ENCODE assay signal across 1 cellular context in genomic region chr6:89140347-89141159, GRCh38.
TF ChIP-seq lines count a peak whose summit lies in the region.

No MANE protein-coding gene starts in this region.

TF ChIP-seq in HepG2, 621 proteins besides CTCF, POLR2A, EP300 and RAD21 (continued from another document and continues in another):
- TF ChIP-seq HNF1A (IDR thresholded peaks at IDR 0.05; ENCODE audit: low read depth), result peak; percentile 97
- TF ChIP-seq HNF1A (CRISPR knock-in tag; IDR thresholded peaks at IDR 0.05; ENCODE audit: borderline replicate concordance), result peak; percentile 97
- TF ChIP-seq HMGXB3 (CRISPR knock-in tag; IDR thresholded peaks at IDR 0.05; ENCODE audit: borderline replicate concordance), result 0 out of 2 replicates have a peak, but pooled peaks have one; percentile 40
- no peak for TF ChIP-seq MAFK (conservative IDR thresholded peaks at IDR 0.05 in 1 of 2, IDR thresholded peaks at IDR 0.05 in 1 of 2; ENCODE audit: low read length in 2 of 2)
- peak; percentile 30; the same call in 1 of the 2 replicates for TF ChIP-seq TCF7 (IDR thresholded peaks at IDR 0.05; ENCODE audit: low read depth)
- TF ChIP-seq ZFP90 (CRISPR knock-in tag; IDR thresholded peaks at IDR 0.05; ENCODE audit: borderline replicate concordance), result no peak
- no peak for TF ChIP-seq ARID3A (IDR thresholded peaks at IDR 0.05; ENCODE audit: low read depth, low read length)
- peak; percentile 40; the same call in 1 of the 2 replicates for TF ChIP-seq POGZ (CRISPR knock-in tag; IDR thresholded peaks at IDR 0.05)
- TF ChIP-seq TRIM22 (IDR thresholded peaks at IDR 0.05), result no peak
- TF ChIP-seq KAT8 (CRISPR knock-in tag; IDR thresholded peaks at IDR 0.05), result 0 out of 2 replicates have a peak, but pooled peaks have one; percentile 51
- no peak for TF ChIP-seq PLSCR1 (CRISPR knock-in tag; IDR thresholded peaks at IDR 0.05; ENCODE audit: borderline replicate concordance)
- TF ChIP-seq ZSCAN21 (CRISPR knock-in tag; IDR thresholded peaks at IDR 0.05; ENCODE audit: borderline replicate concordance), result no peak
- no peak for TF ChIP-seq GLI4 (CRISPR knock-in tag; IDR thresholded peaks at IDR 0.05; ENCODE audit: borderline replicate concordance)
- 0 out of 2 replicates have a peak, but pooled peaks have one; percentile 22 for TF ChIP-seq ZNF710 (CRISPR knock-in tag; IDR thresholded peaks at IDR 0.05; ENCODE audit: borderline replicate concordance)
- TF ChIP-seq PPARG (CRISPR knock-in tag; conservative IDR thresholded peaks at IDR 0.05), result peak; percentile 49
- TF ChIP-seq XBP1 (CRISPR knock-in tag; IDR thresholded peaks at IDR 0.05), result no peak
- no peak for TF ChIP-seq ZNF253 (CRISPR knock-in tag; IDR thresholded peaks at IDR 0.05; ENCODE audit: borderline replicate concordance)
- TF ChIP-seq MEF2D (CRISPR knock-in tag; IDR thresholded peaks at IDR 0.05), result 0 out of 2 replicates have a peak, but pooled peaks have one; percentile 37
- peak; percentile 35; the same call in 1 of the 2 replicates for TF ChIP-seq HOXA3 (CRISPR knock-in tag; IDR thresholded peaks at IDR 0.05)
- no peak for TF ChIP-seq ZNF781 (CRISPR knock-in tag; IDR thresholded peaks at IDR 0.05; ENCODE audit: borderline replicate concordance, not compliant biosample characterization)
- TF ChIP-seq ZNF350 (CRISPR knock-in tag; IDR thresholded peaks at IDR 0.05; ENCODE audit: borderline replicate concordance, low read depth), result no peak
- no peak; the same call in 1 of the 2 replicates for TF ChIP-seq ZNF556 (CRISPR knock-in tag; IDR thresholded peaks at IDR 0.05; ENCODE audit: borderline replicate concordance)
- no peak for TF ChIP-seq MEIS2 (CRISPR knock-in tag; IDR thresholded peaks at IDR 0.05)
- TF ChIP-seq ZKSCAN8 (CRISPR knock-in tag; IDR thresholded peaks at IDR 0.05; ENCODE audit: borderline replicate concordance), result peak; percentile 91; the same call in 1 of the 2 replicates
- no peak for TF ChIP-seq SMAD3 (CRISPR knock-in tag; IDR thresholded peaks at IDR 0.05)
- TF ChIP-seq ESRRA (CRISPR knock-in tag; IDR thresholded peaks at IDR 0.05; ENCODE audit: low read depth), result 0 out of 2 replicates have a peak, but pooled peaks have one; percentile 33
- no peak for TF ChIP-seq MTERF4 (CRISPR knock-in tag; IDR thresholded peaks at IDR 0.05)
- no peak for TF ChIP-seq ZNF816 (CRISPR knock-in tag; IDR thresholded peaks at IDR 0.05; ENCODE audit: borderline replicate concordance)
- TF ChIP-seq DPF2 (CRISPR knock-in tag; IDR thresholded peaks at IDR 0.05; ENCODE audit: borderline replicate concordance, low read depth), result peak; percentile 55; the same call in 1 of the 2 replicates
- TF ChIP-seq ZGPAT (CRISPR knock-in tag; IDR thresholded peaks at IDR 0.05), result 0 out of 2 replicates have a peak, but pooled peaks have one; percentile 48
- 0 out of 2 replicates have a peak, but pooled peaks have one; percentile 37 for TF ChIP-seq ZNF34 (CRISPR knock-in tag; IDR thresholded peaks at IDR 0.05; ENCODE audit: borderline replicate concordance)
- 0 out of 2 replicates have a peak, but pooled peaks have one; percentile 48 for TF ChIP-seq KLF6 (CRISPR knock-in tag; IDR thresholded peaks at IDR 0.05)
- TF ChIP-seq PITX1 (CRISPR knock-in tag; IDR thresholded peaks at IDR 0.05), result peak; percentile 77; the same call in 1 of the 2 replicates
- TF ChIP-seq POLR2AphosphoS5 (IDR thresholded peaks at IDR 0.05; ENCODE audit: low read depth, low read length), result no peak
- TF ChIP-seq ZNF670 (CRISPR knock-in tag; IDR thresholded peaks at IDR 0.05; ENCODE audit: borderline replicate concordance), result no peak
- TF ChIP-seq KDM6A (CRISPR knock-in tag; IDR thresholded peaks at IDR 0.05; ENCODE audit: low read depth), result no peak
- TF ChIP-seq ZNF335 (CRISPR knock-in tag; IDR thresholded peaks at IDR 0.05), result peak; percentile 39; the same call in 1 of the 2 replicates
- TF ChIP-seq ZNF557 (CRISPR knock-in tag; IDR thresholded peaks at IDR 0.05), result no peak
- TF ChIP-seq ZNF552 (CRISPR knock-in tag; IDR thresholded peaks at IDR 0.05; ENCODE audit: borderline replicate concordance), result no peak
- no peak for TF ChIP-seq ZNF33B (CRISPR knock-in tag; IDR thresholded peaks at IDR 0.05)
- no peak for TF ChIP-seq GZF1 (CRISPR knock-in tag; IDR thresholded peaks at IDR 0.05)
- TF ChIP-seq ZFP37 (CRISPR knock-in tag; IDR thresholded peaks at IDR 0.05; ENCODE audit: borderline replicate concordance), result no peak
- peak; percentile 86 for TF ChIP-seq SP5 (CRISPR knock-in tag; IDR thresholded peaks at IDR 0.05; ENCODE audit: borderline replicate concordance, low read depth)
- TF ChIP-seq FIP1L1 (IDR thresholded peaks at IDR 0.05; ENCODE audit: borderline replicate concordance, insufficient read depth, low read depth, low read length), result no peak
- TF ChIP-seq HDAC2 (CRISPR knock-in tag; IDR thresholded peaks at IDR 0.05), result peak; percentile 60; the same call in 1 of the 2 replicates
- TF ChIP-seq MED1 (CRISPR knock-in tag; IDR thresholded peaks at IDR 0.05), result peak; percentile 28
